In the genomic region with DNA sequence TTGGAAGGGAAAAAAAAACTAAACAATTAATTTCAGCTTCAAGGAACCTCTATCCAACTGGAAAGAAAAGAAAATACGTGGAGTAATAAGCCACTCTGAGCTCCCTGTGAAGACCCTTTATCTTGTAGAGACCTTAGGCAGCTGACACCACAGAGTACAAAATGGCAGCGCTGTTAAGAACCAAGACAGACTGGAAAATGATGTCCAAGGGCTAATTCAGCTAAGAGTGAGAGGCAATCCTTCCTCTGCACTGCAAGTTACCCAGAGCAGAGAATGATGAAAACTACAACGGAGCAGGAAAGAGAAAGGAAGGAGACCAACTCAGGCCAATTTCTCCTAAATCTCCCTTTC, we compare ENCODE assay signal across 16 cellular contexts. TPM values are rescaled to one million over a fixed set of nuclear protein-coding genes. Genes with fewer than 3 reads are reported as not detected.
DNase-seq lines count a peak whose midpoint lies in the region; ATAC-seq, FAIRE-seq and TF ChIP-seq lines count a peak whose summit lies in the region.
"Had no signal": no experiment of that assay in that cellular context is flagged by ENCODE, and none has a peak within 500 bp of the region (broad histone marks: within the 10 kb centered on the region; RNA-seq: fewer than 3 reads in every experiment).

No MANE protein-coding gene starts in this region.

- intact Hi-C loops in left cardiac atrium (cut with DNase I) (no loop called here), thyroid gland (cut with DNase I) (no loop called here)

- no peak overlapping the region for H2AFZ ChIP-seq in keratinocyte (ENCODE audit: control insufficient read depth, low read length)

- H3K4me1 ChIP-seq in cardiac muscle cell (ENCODE audit: low read depth) (no peaks in the 10 kb centered on the region), RWPE2 (ENCODE audit: insufficient read depth, poor library complexity, severe bottlenecking) (peaks cover 17% of the 10 kb centered on the region), keratinocyte (ENCODE audit: control insufficient read depth, extremely low read depth, insufficient read depth, low read length) (peaks cover 15% of the 10 kb centered on the region), thyroid gland (peaks cover 50 to 64% of the 10 kb centered on the region in 2 donors)

- H3K9me3 ChIP-seq in cardiac muscle cell (ENCODE audit: low read depth) (no peaks in the 10 kb centered on the region), RWPE2 (ENCODE audit: severe bottlenecking) (no peaks in the 10 kb centered on the region), keratinocyte (ENCODE audit: control insufficient read depth, low read depth, low read length) (no peaks in the 10 kb centered on the region), thyroid gland (no peaks in the 10 kb centered on the region)
- H3K9me3 ChIP-seq: A549, ovary had no signal

- H4K20me1 ChIP-seq in keratinocyte (ENCODE audit: control insufficient read depth, extremely low read depth, insufficient read depth, low read length), result no peaks in the 10 kb centered on the region

- ATAC-seq in left cardiac atrium (no peak), RWPE2 (ENCODE audit: low read depth) (no peak), HG03097 (IDR thresholded peaks at IDR 0.05; ENCODE audit: low FRiP score, unreplicated experiment) (no peak), GM21528 (IDR thresholded peaks at IDR 0.05; ENCODE audit: low FRiP score, unreplicated experiment) (no peak)
- ATAC-seq in stimulated activated naive CD8-positive, alpha-beta T cell treated with anti-CD3 and anti-CD28 coated beads, Interleukin-15, Interleukin-2, amounts not matched to agents 100 U/mL and 50 U/mL, for 24 hours, result no peak
- ATAC-seq: A549, SK-N-SH treated with all-trans-retinoic acid at 6 μM for 48 hours had no signal

- WGBS in thyroid gland, 2 donors, result 60 to 62% methylated on average over 3 of the region's 3 CpGs

- no peak for TF ChIP-seq POLR2A in thyroid gland (IDR thresholded peaks at IDR 0.05)

- no peak for FAIRE-seq in keratinocyte (lab: Jason Lieb, UNC)
- FAIRE-seq: A549 had no signal

- no peak for DNase-seq in cardiac muscle cell (ENCODE audit: low read depth in 1 of 2, low spot score in 1 of 2)
- DNase-seq in left cardiac atrium, result no peak
- DNase-seq in RWPE2 (ENCODE audit: low spot score), result no peak
- DNase-seq in keratinocyte (ENCODE audit: low read depth, low spot score), result no peak
- no peak for DNase-seq in thyroid gland
- DNase-seq in stimulated activated naive CD8-positive, alpha-beta T cell treated with anti-CD3 and anti-CD28 coated beads, Interleukin-15, Interleukin-2, amounts not matched to agents 100 U/mL and 50 U/mL, for 24 hours, result no peak
- DNase-seq: activated T-cell treated with anti-CD3 and anti-CD28 coated beads, Interleukin-2, amount 50 U/mL, for 24 hours; caudate nucleus; KBM-7; NCI-H2081 treated with DMSO at 0.1 percent for 48 hours; NCI-H748 treated with DMSO at 0.1 percent for 48 hours; ovary had no signal

- H3K79me2 ChIP-seq in keratinocyte (ENCODE audit: control insufficient read depth, insufficient read depth, low read length), result peaks cover 5% of the 10 kb centered on the region

- H3K9me1 ChIP-seq in keratinocyte (ENCODE audit: control insufficient read depth, extremely low read depth, insufficient read depth, low read length), result no peaks in the 10 kb centered on the region

- peaks cover under 1% of the 10 kb centered on the region for H3K36me3 ChIP-seq in cardiac muscle cell
- peaks cover 52% of the 10 kb centered on the region for H3K36me3 ChIP-seq in RWPE2 (ENCODE audit: low read depth)
- peaks cover 0 to 7% of the 10 kb centered on the region in 2 experiments for H3K36me3 ChIP-seq in keratinocyte (ENCODE audit: control insufficient read depth in 2 of 2, extremely low read depth in 1 of 2, insufficient read depth in 2 of 2, low read length in 2 of 2)
- no peaks in the 10 kb centered on the region for H3K36me3 ChIP-seq in thyroid gland
- H3K36me3 ChIP-seq: ovary had no signal

- no peak overlapping the region for H3K9ac ChIP-seq in keratinocyte (ENCODE audit: control insufficient read depth, extremely low read depth, insufficient read depth, low read length)

- H3K27ac ChIP-seq in cardiac muscle cell (peak overlapping the region; percentile 1), RWPE2 (ENCODE audit: poor library complexity, severe bottlenecking) (peak overlapping the region; percentile 65), keratinocyte (ENCODE audit: control insufficient read depth, insufficient read depth, low read length) (peak overlapping the region; percentile 47), thyroid gland (peak overlapping the region; percentile 56 to 84 (median 62))
- H3K27ac ChIP-seq: A549, ovary had no signal

- H3K27me3 ChIP-seq in cardiac muscle cell (no peaks in the 10 kb centered on the region), RWPE2 (ENCODE audit: insufficient read depth, poor library complexity, severe bottlenecking) (no peaks in the 10 kb centered on the region), keratinocyte (ENCODE audit: control insufficient read depth, extremely low read depth, insufficient read depth, low read length) (no peaks in the 10 kb centered on the region), thyroid gland (no peaks in the 10 kb centered on the region)
- H3K27me3 ChIP-seq: ovary had no signal

- dilution Hi-C loops in keratinocyte (cut with MboI; ENCODE audit: extremely low pct_ligation_motif_present, low sequenced_read_pairs), result no loop called here

- no peak overlapping the region for H3K4me3 ChIP-seq in cardiac muscle cell
- H3K4me3 ChIP-seq in RWPE2 (ENCODE audit: severe bottlenecking), result no peak overlapping the region
- H3K4me3 ChIP-seq in keratinocyte (ENCODE audit: control insufficient read depth in 2 of 3, extremely low read depth in 1 of 3, insufficient read depth in 2 of 3, low read depth in 1 of 3, low read length in 3 of 3), result no peak overlapping the region
- no peak overlapping the region for H3K4me3 ChIP-seq in thyroid gland (replicated peaks in 1 of 3)
- H3K4me3 ChIP-seq: A549, ovary had no signal

- H3K4me2 ChIP-seq in keratinocyte (ENCODE audit: control insufficient read depth, extremely low read depth, insufficient read depth, low read depth, low read length), result peak overlapping the region; percentile 46
- H3K4me2 ChIP-seq: A549 had no signal

- TF ChIP-seq CTCF in cardiac muscle cell (IDR thresholded peaks at IDR 0.05; ENCODE audit: low read depth, low read length) (no peak), RWPE2 (IDR thresholded peaks at IDR 0.05; ENCODE audit: poor library complexity, severe bottlenecking) (no peak), keratinocyte (optimal IDR thresholded peaks at IDR 0.05 in 1 of 3, IDR thresholded peaks at IDR 0.05 in 1 of 3, conservative IDR thresholded peaks at IDR 0.05 in 1 of 3; ENCODE audit: extremely low read depth in 1 of 3, insufficient read depth in 2 of 3, low read length in 3 of 3) (no peak), thyroid gland (IDR thresholded peaks at IDR 0.05) (no peak)

RNA-seq across cellular contexts. Expression of gene ZNF148, which starts 56.7 kb away (rescaled TPM):
- total RNA-seq in cardiac muscle cell, result 20.0 and 29.4 TPM in 2 replicates
- 26.1 and 40.4 TPM in 2 replicates for polyA plus RNA-seq in cardiac muscle cell
- total RNA-seq in left cardiac atrium, result 10 to 100 TPM; 42.3 to 42.6 TPM
- polyA plus RNA-seq in keratinocyte, result 16.1 to 21.4 TPM (median 16.7 TPM) in 3 replicates
- polyA plus RNA-seq in keratinocyte (2011; ENCODE audit: low read depth), result 25.8 TPM
- 7.6 and 17.2 TPM in 2 replicates for polyA plus RNA-seq in keratinocyte (2011; cell fraction: cytosol; rRNA removed)
- polyA plus RNA-seq in keratinocyte (2011; cell fraction: nucleus; rRNA removed), result 20.4 and 21.2 TPM in 2 replicates
- 12.7 and 20.0 TPM in 2 replicates for polyA plus RNA-seq in keratinocyte (2012; ENCODE audit: low replicate concordance)
- 16.0 to 113 TPM (median 67.4 TPM) in 3 replicates for polyA minus RNA-seq in keratinocyte
- 20.1 TPM for polyA minus RNA-seq in keratinocyte (2011; cell fraction: cytosol; rRNA and poly(A)+ RNA removed)
- polyA minus RNA-seq in keratinocyte (2011; cell fraction: nucleus; rRNA and poly(A)+ RNA removed), result 24.0 and 66.2 TPM in 2 replicates
- 10 to 100 TPM; 64.2 to 86.7 (median 75.3) TPM for total RNA-seq in thyroid gland

Comparison
In these comparisons a context has a peak if more than half of its experiments do, and no peak if none do; other contexts are left out.
1. H3K27ac ChIP-seq: peak in every context shown above with its lines; median percentile 65 in RWPE2; 62 in thyroid gland; 47 in keratinocyte; 1 in cardiac muscle cell.